18 cellular contexts compared by ENCODE assay signal in the genomic region with DNA sequence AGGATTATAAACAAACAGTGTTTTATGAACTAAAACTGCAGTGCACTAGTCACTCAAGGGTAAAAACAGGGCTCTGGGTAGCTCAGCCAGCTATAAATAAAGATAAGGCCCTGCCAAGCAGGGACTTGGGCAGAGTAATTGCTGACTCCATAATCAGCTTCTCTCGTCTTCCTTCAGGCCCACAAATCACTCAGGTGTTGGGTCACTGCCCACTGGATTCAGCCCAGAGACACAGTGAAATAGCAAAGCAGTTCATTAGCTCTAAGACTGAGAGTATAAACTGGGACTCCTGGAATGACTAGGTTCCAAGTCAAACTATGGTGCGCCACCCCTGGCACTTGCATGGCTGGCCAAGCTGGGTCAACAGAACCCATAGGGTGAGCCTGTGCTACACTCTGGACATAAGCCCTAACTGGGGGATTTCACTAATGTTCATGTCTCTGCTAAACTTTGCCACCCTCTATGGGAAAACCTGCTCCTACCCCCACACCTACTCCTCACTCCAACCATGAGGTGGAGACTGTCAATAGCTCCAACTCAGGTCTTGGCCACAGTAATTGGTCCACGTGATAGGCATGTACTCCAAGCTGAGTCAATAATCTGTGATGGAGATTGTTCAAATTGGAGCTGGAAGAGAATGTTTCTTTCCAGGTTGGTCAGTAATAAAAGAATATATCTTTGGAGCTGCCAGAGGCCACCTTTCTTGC.
DNase-seq lines count a peak whose midpoint lies in the region; ATAC-seq and TF ChIP-seq lines count a peak whose summit lies in the region.
"Had no signal": no experiment of that assay in that cellular context is flagged by ENCODE, and none has a peak within 500 bp of the region (broad histone marks: within the 10 kb centered on the region; RNA-seq: fewer than 3 reads in every experiment).

No MANE protein-coding gene starts in this region.

- H3K79me2 ChIP-seq in hepatocyte = no peaks in the 10 kb centered on the region

- H4K20me1 ChIP-seq in hepatocyte (ENCODE audit: insufficient read depth, poor library complexity, severe bottlenecking) = no peaks in the 10 kb centered on the region

- no peaks in the 10 kb centered on the region for H3K4me1 Mint-ChIP-seq in stimulated activated memory B cell treated with anti-CD40 and anti-IgM and Interleukin-4, amounts not matched to agents 10 μg/mL and 1 μg/mL and 100 μg/mL, for 72 hours

- H3K4me3 Mint-ChIP-seq in stimulated activated memory B cell treated with anti-CD40 and anti-IgM and Interleukin-4, amounts not matched to agents 10 μg/mL and 1 μg/mL and 100 μg/mL, for 72 hours = no peak overlapping the region
- H3K4me3 Mint-ChIP-seq: activated naive CD4-positive, alpha-beta T cell treated with anti-CD3 and anti-CD28 coated beads for 36 hours had no signal

- ATAC-seq in SK-N-SH treated with all-trans-retinoic acid at 6 μM for 48 hours (peak; percentile 67), psoas muscle (peak; percentile 74 to 87 (median 81)), HG03460 (IDR thresholded peaks at IDR 0.05; ENCODE audit: unreplicated experiment) (no peak)
- no peak for ATAC-seq in stimulated activated memory B cell treated with anti-CD40 and anti-IgM and Interleukin-4, amounts not matched to agents 10 μg/mL and 1 μg/mL and 100 μg/mL, for 72 hours
- ATAC-seq: HepG2 had no signal

- H3K27me3 Mint-ChIP-seq in stimulated activated memory B cell treated with anti-CD40 and anti-IgM and Interleukin-4, amounts not matched to agents 10 μg/mL and 1 μg/mL and 100 μg/mL, for 72 hours = no peaks in the 10 kb centered on the region

- no peak overlapping the region for H2AFZ ChIP-seq in hepatocyte

- H3K4me2 ChIP-seq in hepatocyte = peak overlapping the region; percentile 2

- TF ChIP-seq EP300 in tibial nerve (IDR thresholded peaks at IDR 0.05) = no peak

- no peak for TF ChIP-seq POLR2A in tibial nerve (IDR thresholded peaks at IDR 0.05)

- 0 out of 2 replicates have a peak, but pooled peaks have one; percentile 3 for TF ChIP-seq CTCF in BE2C (IDR thresholded peaks at IDR 0.05; ENCODE audit: low read depth, low read length)
- no peak for TF ChIP-seq CTCF in hepatocyte (IDR thresholded peaks at IDR 0.05; ENCODE audit: poor library complexity)
- no peak for TF ChIP-seq CTCF in psoas muscle (IDR thresholded peaks at IDR 0.05)
- no peak for TF ChIP-seq CTCF in tibial nerve (IDR thresholded peaks at IDR 0.05)

- H3K27ac Mint-ChIP-seq in stimulated activated memory B cell treated with anti-CD40 and anti-IgM and Interleukin-4, amounts not matched to agents 10 μg/mL and 1 μg/mL and 100 μg/mL, for 72 hours = no peak overlapping the region
- H3K27ac Mint-ChIP-seq: activated naive CD4-positive, alpha-beta T cell treated with anti-CD3 and anti-CD28 coated beads for 36 hours had no signal

- no peak overlapping the region for H3K4me3 ChIP-seq in BE2C (ENCODE audit: low read depth, low read length)
- no peak overlapping the region for H3K4me3 ChIP-seq in hepatocyte
- no peak overlapping the region for H3K4me3 ChIP-seq in psoas muscle
- H3K4me3 ChIP-seq in tibial nerve = no peak overlapping the region
- H3K4me3 ChIP-seq: SK-N-MC had no signal

- no peaks in the 10 kb centered on the region for H3K36me3 Mint-ChIP-seq in stimulated activated memory B cell treated with anti-CD40 and anti-IgM and Interleukin-4, amounts not matched to agents 10 μg/mL and 1 μg/mL and 100 μg/mL, for 72 hours

- 66% methylated on average over 3 of the region's 3 CpGs for WGBS in hepatocyte (ENCODE audit: low lambda C conversion rate, missing lambda C conversion rate)
- 29 to 34% (median 34%) methylated on average over 3 of the region's 3 CpGs for WGBS in psoas muscle, 3 donors
- whole genome bisulfite sequencing in tibial nerve, 2 donors = 55% methylated on average over 3 of the region's 3 CpGs

- H3K36me3 ChIP-seq in BE2C (no peaks in the 10 kb centered on the region), hepatocyte (replicated peaks; ENCODE audit: insufficient read depth, low read depth) (no peaks in the 10 kb centered on the region), psoas muscle (ENCODE audit: insufficient read depth in 1 of 2, low read depth in 1 of 2) (no peaks in the 10 kb centered on the region), tibial nerve (no peaks in the 10 kb centered on the region)
- H3K36me3 ChIP-seq: WERI-Rb-1 had no signal

- H3K4me1 ChIP-seq in BE2C = peaks cover 26% of the 10 kb centered on the region
- peaks cover 17% of the 10 kb centered on the region for H3K4me1 ChIP-seq in hepatocyte (ENCODE audit: insufficient read depth)
- H3K4me1 ChIP-seq in psoas muscle = no peaks in the 10 kb centered on the region
- peaks cover 0 to 13% (median 3%) of the 10 kb centered on the region in 4 donors for H3K4me1 ChIP-seq in tibial nerve
- H3K4me1 ChIP-seq: Caco-2 had no signal

- no peaks in the 10 kb centered on the region for H3K9me3 Mint-ChIP-seq in stimulated activated memory B cell treated with anti-CD40 and anti-IgM and Interleukin-4, amounts not matched to agents 10 μg/mL and 1 μg/mL and 100 μg/mL, for 72 hours
- H3K9me3 Mint-ChIP-seq: activated naive CD4-positive, alpha-beta T cell treated with anti-CD3 and anti-CD28 coated beads for 36 hours had no signal

- no peak overlapping the region for H3K27ac ChIP-seq in hepatocyte
- H3K27ac ChIP-seq in psoas muscle = no peak overlapping the region
- H3K27ac ChIP-seq in tibial nerve = no peak overlapping the region
- H3K27ac ChIP-seq: SK-N-MC, WERI-Rb-1 had no signal

- H3K27me3 ChIP-seq in BE2C (no peaks in the 10 kb centered on the region), hepatocyte (no peaks in the 10 kb centered on the region), psoas muscle (ENCODE audit: insufficient read depth in 3 of 3, low read length in 2 of 3) (no peaks in the 10 kb centered on the region), tibial nerve (no peaks in the 10 kb centered on the region)

- peak; percentile 73 for DNase-seq in BE2C
- DNase-seq in hepatocyte (ENCODE audit: low spot score) = no peak
- DNase-seq in psoas muscle = peak; percentile 34 to 59
- no peak for DNase-seq in tibial nerve (ENCODE audit: low spot score in 2 of 2)
- DNase-seq in NCI-H187 treated with DMSO at 0.1 percent for 48 hours (lab: John Stamatoyannopoulos, UW) = no peak
- DNase-seq: ACHN; activated naive CD4-positive, alpha-beta T cell treated with anti-CD3 and anti-CD28 coated beads for 36 hours; Caco-2; NCI-H1048; NCI-H2227 treated with DMSO at 0.1 percent for 48 hours; retina; stimulated activated CD4-positive, alpha-beta T cell treated with anti-CD3 and anti-CD28 coated beads, Interleukin-4, amount 100 ng/mL, for 1 hour; WERI-Rb-1 had no signal

- H3K9me3 ChIP-seq in BE2C = no peaks in the 10 kb centered on the region
- H3K9me3 ChIP-seq in hepatocyte (ENCODE audit: low read depth) = no peaks in the 10 kb centered on the region
- H3K9me3 ChIP-seq in psoas muscle = no peaks in the 10 kb centered on the region
- no peaks in the 10 kb centered on the region for H3K9me3 ChIP-seq in tibial nerve
- H3K9me3 ChIP-seq: Caco-2 had no signal

- no peaks in the 10 kb centered on the region for H3K9me2 ChIP-seq in hepatocyte (replicated peaks; ENCODE audit: insufficient read depth)

- intact Hi-C loops in psoas muscle (cut with DNase I) = no loop called here

TF ChIP-seq in SK-N-SH treated with all-trans-retinoic acid at 6 μM for 48 hours, 23 proteins besides CTCF, POLR2A, EP300 and RAD21:
- TF ChIP-seq BACH2 (CRISPR knock-in tag; IDR thresholded peaks at IDR 0.05; ENCODE audit: borderline replicate concordance) (no peak), ESRRG (CRISPR knock-in tag; IDR thresholded peaks at IDR 0.05) (no peak), CSDC2 (CRISPR knock-in tag; IDR thresholded peaks at IDR 0.05) (peak; percentile 45; the same call in 1 of the 2 replicates), RARB (CRISPR knock-in tag; IDR thresholded peaks at IDR 0.05) (no peak), ISL1 (CRISPR knock-in tag; IDR thresholded peaks at IDR 0.05) (peak; percentile 89), TOX (CRISPR knock-in tag; IDR thresholded peaks at IDR 0.05; ENCODE audit: borderline replicate concordance) (no peak), TCF4 (CRISPR knock-in tag; IDR thresholded peaks at IDR 0.05; ENCODE audit: borderline replicate concordance) (peak; percentile 52; the same call in 1 of the 2 replicates)
- TF ChIP-seq, protein P1, sequence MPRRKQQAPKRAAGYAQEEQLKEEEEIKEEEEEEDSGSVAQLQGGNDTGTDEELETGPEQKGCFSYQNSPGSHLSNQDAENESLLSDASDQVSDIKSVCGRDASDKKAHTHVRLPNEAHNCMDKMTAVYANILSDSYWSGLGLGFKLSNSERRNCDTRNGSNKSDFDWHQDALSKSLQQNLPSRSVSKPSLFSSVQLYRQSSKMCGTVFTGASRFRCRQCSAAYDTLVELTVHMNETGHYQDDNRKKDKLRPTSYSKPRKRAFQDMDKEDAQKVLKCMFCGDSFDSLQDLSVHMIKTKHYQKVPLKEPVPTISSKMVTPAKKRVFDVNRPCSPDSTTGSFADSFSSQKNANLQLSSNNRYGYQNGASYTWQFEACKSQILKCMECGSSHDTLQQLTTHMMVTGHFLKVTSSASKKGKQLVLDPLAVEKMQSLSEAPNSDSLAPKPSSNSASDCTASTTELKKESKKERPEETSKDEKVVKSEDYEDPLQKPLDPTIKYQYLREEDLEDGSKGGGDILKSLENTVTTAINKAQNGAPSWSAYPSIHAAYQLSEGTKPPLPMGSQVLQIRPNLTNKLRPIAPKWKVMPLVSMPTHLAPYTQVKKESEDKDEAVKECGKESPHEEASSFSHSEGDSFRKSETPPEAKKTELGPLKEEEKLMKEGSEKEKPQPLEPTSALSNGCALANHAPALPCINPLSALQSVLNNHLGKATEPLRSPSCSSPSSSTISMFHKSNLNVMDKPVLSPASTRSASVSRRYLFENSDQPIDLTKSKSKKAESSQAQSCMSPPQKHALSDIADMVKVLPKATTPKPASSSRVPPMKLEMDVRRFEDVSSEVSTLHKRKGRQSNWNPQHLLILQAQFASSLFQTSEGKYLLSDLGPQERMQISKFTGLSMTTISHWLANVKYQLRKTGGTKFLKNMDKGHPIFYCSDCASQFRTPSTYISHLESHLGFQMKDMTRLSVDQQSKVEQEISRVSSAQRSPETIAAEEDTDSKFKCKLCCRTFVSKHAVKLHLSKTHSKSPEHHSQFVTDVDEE (CRISPR knock-in tag; IDR thresholded peaks at IDR 0.05) = peak; percentile 97

Comparison
In these comparisons a context has a peak if more than half of its experiments do, and no peak if none do; other contexts are left out.
1. DNase-seq: peak in BE2C (single experiment) and psoas muscle (2 of 2); none in hepatocyte (single experiment), tibial nerve (0 of 2) and NCI-H187 treated with DMSO at 0.1 percent for 48 hours (single experiment).
2. ATAC-seq: peak in SK-N-SH treated with all-trans-retinoic acid at 6 μM for 48 hours (single experiment) and psoas muscle (4 of 4); none in stimulated activated memory B cell treated with anti-CD40 and anti-IgM and Interleukin-4, amounts not matched to agents 10 μg/mL and 1 μg/mL and 100 μg/mL, for 72 hours (single experiment) and HG03460 (single experiment).